Comparison of ENCODE assay signal across 16 cellular contexts in genomic region chr22:46405925-46406324, GRCh38.
DNase-seq lines count a peak whose midpoint lies in the region; ATAC-seq, FAIRE-seq and TF ChIP-seq lines count a peak whose summit lies in the region.
"Had no signal": no experiment of that assay in that cellular context is flagged by ENCODE, and none has a peak within 500 bp of the region (broad histone marks: within the 10 kb centered on the region; RNA-seq: fewer than 3 reads in every experiment).

No MANE protein-coding gene starts in this region.

- H3K79me2 ChIP-seq in astrocyte (ENCODE audit: insufficient read depth, low read length): no peaks in the 10 kb centered on the region

- FAIRE-seq in astrocyte (lab: Jason Lieb, UNC): no peak
- FAIRE-seq: GM12892, GM19239, K562 had no signal

- no peak overlapping the region for H3K4me3 ChIP-seq in astrocyte (ENCODE audit: insufficient read depth, low read depth, low read length)
- H3K4me3 ChIP-seq in endodermal cell (ENCODE audit: low read length): no peak overlapping the region
- H3K4me3 ChIP-seq: BLaER1 treated with 17β-estradiol and CSF1 and Interleukin-3, amounts not matched to agents 10 nM and 100 nM; K562 had no signal

- no peaks in the 10 kb centered on the region for H4K20me1 ChIP-seq in astrocyte (ENCODE audit: insufficient read depth, low read length)

- H3K27me3 ChIP-seq in astrocyte (ENCODE audit: insufficient read depth, low read length) (no peaks in the 10 kb centered on the region), endodermal cell (ENCODE audit: control insufficient read depth, insufficient read depth, low read length, poor library complexity, severe bottlenecking) (no peaks in the 10 kb centered on the region)
- H3K27me3 ChIP-seq: BLaER1 treated with 17β-estradiol and CSF1 and Interleukin-3, amounts not matched to agents 10 nM and 100 nM had no signal

- H3K36me3 ChIP-seq in astrocyte (ENCODE audit: insufficient read depth, low read length) (no peaks in the 10 kb centered on the region), endodermal cell (ENCODE audit: control insufficient read depth, insufficient read depth, low read length) (peaks cover 9% of the 10 kb centered on the region)
- H3K36me3 ChIP-seq: BLaER1 treated with 17β-estradiol and CSF1 and Interleukin-3, amounts not matched to agents 10 nM and 100 nM had no signal

- peaks cover 10% of the 10 kb centered on the region for H3K4me1 ChIP-seq in astrocyte (ENCODE audit: insufficient read depth, low read length)
- no peaks in the 10 kb centered on the region for H3K4me1 ChIP-seq in endodermal cell (ENCODE audit: control insufficient read depth, insufficient read depth, low read length)

- H3K4me2 ChIP-seq in astrocyte (ENCODE audit: low read length): no peak overlapping the region
- H3K4me2 ChIP-seq: BLaER1 treated with 17β-estradiol and CSF1 and Interleukin-3, amounts not matched to agents 10 nM and 100 nM had no signal

- H3K27ac Mint-ChIP-seq in astrocyte (ENCODE audit: unreplicated experiment) (no peak overlapping the region), endodermal cell (peak overlapping the region; percentile 26)
- H3K27ac Mint-ChIP-seq: CD4-positive, CD25-positive, alpha-beta regulatory T cell had no signal

- H3K4me3 Mint-ChIP-seq in astrocyte (ENCODE audit: unreplicated experiment) (no peak overlapping the region), endodermal cell (no peak overlapping the region)
- H3K4me3 Mint-ChIP-seq: CD4-positive, CD25-positive, alpha-beta regulatory T cell had no signal

- H3K36me3 Mint-ChIP-seq in astrocyte (ENCODE audit: low read depth, unreplicated experiment) (peaks cover 5% of the 10 kb centered on the region), endodermal cell (ENCODE audit: low read depth) (peaks cover 15% of the 10 kb centered on the region)
- H3K36me3 Mint-ChIP-seq: CD4-positive, CD25-positive, alpha-beta regulatory T cell had no signal

- no peaks in the 10 kb centered on the region for H3K9me3 ChIP-seq in astrocyte (ENCODE audit: insufficient read depth, low read depth, low read length)
- H3K9me3 ChIP-seq in endodermal cell (ENCODE audit: control insufficient read depth, low read length): no peaks in the 10 kb centered on the region
- H3K9me3 ChIP-seq: BLaER1 treated with 17β-estradiol and CSF1 and Interleukin-3, amounts not matched to agents 10 nM and 100 nM had no signal

- H3K27me3 Mint-ChIP-seq in astrocyte (ENCODE audit: low read depth, unreplicated experiment) (peaks cover 2% of the 10 kb centered on the region), endodermal cell (ENCODE audit: insufficient read depth) (no peaks in the 10 kb centered on the region)

- no peak overlapping the region for H2AFZ ChIP-seq in astrocyte (ENCODE audit: low read depth, low read length)

- ATAC-seq in HG03139 (IDR thresholded peaks at IDR 0.05; ENCODE audit: unreplicated experiment): no peak
- no peak for ATAC-seq in activated CD4-positive, CD25-positive, alpha-beta regulatory T cell treated with anti-CD3 and anti-CD28 coated beads, Interleukin-2, amount 50 U/mL, for 24 hours
- ATAC-seq: HCT116, K562 had no signal

- H3K4me1 Mint-ChIP-seq in astrocyte (ENCODE audit: low read depth, unreplicated experiment) (peaks cover 2% of the 10 kb centered on the region), endodermal cell (no peaks in the 10 kb centered on the region)
- H3K4me1 Mint-ChIP-seq: CD4-positive, CD25-positive, alpha-beta regulatory T cell had no signal

- no peaks in the 10 kb centered on the region for H3K9me3 Mint-ChIP-seq in astrocyte (ENCODE audit: unreplicated experiment)
- H3K9me3 Mint-ChIP-seq in endodermal cell: no peaks in the 10 kb centered on the region
- H3K9me3 Mint-ChIP-seq: CD4-positive, CD25-positive, alpha-beta regulatory T cell had no signal

- 98 to 100% methylated on average over 3 of the region's 3 CpGs for WGBS in endodermal cell (ENCODE audit: insufficient coverage in 1 of 2, insufficient read length in 1 of 2), 2 experiments

- H3K9ac ChIP-seq in astrocyte (ENCODE audit: low read length): no peak overlapping the region
- H3K9ac ChIP-seq in endodermal cell (ENCODE audit: extremely low read depth, low read length, poor library complexity, severe bottlenecking): no peak overlapping the region
- H3K9ac ChIP-seq: BLaER1 treated with 17β-estradiol and CSF1 and Interleukin-3, amounts not matched to agents 10 nM and 100 nM had no signal

- H3K27ac ChIP-seq in astrocyte (ENCODE audit: low read depth, low read length): no peak overlapping the region
- H3K27ac ChIP-seq in endodermal cell (ENCODE audit: low read depth, low read length): no peak overlapping the region
- H3K27ac ChIP-seq: BLaER1 treated with 17β-estradiol and CSF1 and Interleukin-3, amounts not matched to agents 10 nM and 100 nM had no signal

- no peak for TF ChIP-seq CTCF in astrocyte (IDR thresholded peaks at IDR 0.05; ENCODE audit: insufficient read depth, low read depth, low read length)
- TF ChIP-seq CTCF in endodermal cell (conservative IDR thresholded peaks at IDR 0.05): no peak

- DNase-seq in ELF-1 (ENCODE audit: low read depth, low spot score) (peak; percentile 49), NCI-H69 (lab: John Stamatoyannopoulos, UW) (peak; percentile 25), astrocyte (ENCODE audit: low read depth) (peak; percentile 55), endodermal cell (no peak), NCI-H1694 treated with DMSO at 0.1 percent for 48 hours (lab: John Stamatoyannopoulos, UW) (no peak)
- DNase-seq: ACHN; CD4-positive, CD25-positive, alpha-beta regulatory T cell; DMS79; GDM1 had no signal

Comparison
In these comparisons a context has a peak if more than half of its experiments do, and no peak if none do; other contexts are left out.
1. DNase-seq: peak in ELF-1 (single experiment), NCI-H69 (single experiment) and astrocyte (single experiment); none in endodermal cell (single experiment) and NCI-H1694 treated with DMSO at 0.1 percent for 48 hours (single experiment).